Comparison of ENCODE assay signal across 33 cellular contexts in the genomic region with DNA sequence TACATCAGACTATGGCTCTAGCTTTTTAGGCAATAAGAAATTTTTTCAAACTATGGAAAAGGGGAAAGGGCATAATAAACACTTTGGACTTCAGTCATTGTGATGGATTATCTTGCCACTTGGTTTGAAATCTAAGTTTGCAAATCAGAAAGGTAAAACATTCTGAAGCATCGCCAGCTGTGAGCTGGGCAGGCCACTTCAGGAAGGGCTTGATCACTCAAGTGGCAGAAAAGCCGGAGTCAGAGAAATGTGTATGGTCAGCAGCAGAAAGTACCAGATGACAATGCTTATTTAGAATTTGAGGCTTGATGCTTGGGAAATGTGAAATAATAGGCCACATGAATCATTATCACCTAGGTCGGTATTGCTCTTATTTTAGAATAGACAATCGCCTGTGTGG.
"Had no signal": no experiment of that assay in that cellular context is flagged by ENCODE, and none has a peak within 500 bp of the region (broad histone marks: within the 10 kb centered on the region; RNA-seq: fewer than 3 reads in every experiment).

No MANE protein-coding gene starts in this region.

- H3K27ac Mint-ChIP-seq: activated B cell treated with CpG ODN at 0.5 μM for 24 hours; activated CD4-positive, alpha-beta memory T cell treated with anti-CD3 and anti-CD28 coated beads for 36 hours; activated CD4-positive, alpha-beta T cell treated with anti-CD3 and anti-CD28 coated beads, Interleukin-2, amount 10 ng/mL, durations not matched to agents 24 days and 14 days; activated CD8-positive, alpha-beta T cell treated with anti-CD3 and anti-CD28 coated beads for 36 hours; activated naive CD4-positive, alpha-beta T cell treated with anti-CD3 and anti-CD28 coated beads for 36 hours; activated naive CD4-positive, alpha-beta T cell treated with anti-CD3 and anti-CD28 coated beads, Interleukin-2, amount 50 U/mL, for 72 hours; activated naive CD8-positive, alpha-beta T cell treated with anti-CD3 and anti-CD28 coated beads for 36 hours; activated T-cell treated with anti-CD3 and anti-CD28 coated beads, Interleukin-2, amount 50 U/mL, for 72 hours; activated T-helper 1 cell treated with anti-CD3 and anti-CD28 coated beads, Interleukin-12 subunit alpha, Interleukin-12 subunit beta, Interleukin-2, Interleukin-4 antibody, amounts not matched to agents 30 ng/mL and 10 ng/mL and 1 ng/mL, durations not matched to agents 14 hours and 24 hours and 36 hours; activated T-helper 17 cell treated with anti-CD3 and anti-CD28 coated beads, Interleukin-2, amount 50 U/mL, for 72 hours; T-helper 2 cell treated with Interferon-gamma antibody and Interleukin-4, amounts not matched to agents 5 μg/mL and 100 μg/mL, for 36 hours had no signal

- H3K36me3 Mint-ChIP-seq: activated CD4-positive, alpha-beta memory T cell treated with anti-CD3 and anti-CD28 coated beads for 36 hours; activated naive CD8-positive, alpha-beta T cell treated with anti-CD3 and anti-CD28 coated beads for 36 hours had no signal

- DNase-seq: activated B cell treated with CpG ODN at 0.5 μM for 24 hours; activated CD4-positive, alpha-beta memory T cell treated with anti-CD3 and anti-CD28 coated beads for 36 hours; activated CD4-positive, alpha-beta T cell treated with anti-CD3 and anti-CD28 coated beads for 4 hours; activated CD4-positive, alpha-beta T cell treated with anti-CD3 and anti-CD28 coated beads, Interleukin-2, amount 10 ng/mL, durations not matched to agents 24 days and 14 days; activated CD4-positive, alpha-beta T cell treated with anti-CD3 and anti-CD28 coated beads, Interleukin-2, amount 50 U/mL, for 1 hour; activated CD4-positive, alpha-beta T cell treated with anti-CD3 and anti-CD28 coated beads, Interleukin-2, amount 50 U/mL, for 4 hours; activated CD4-positive, CD25-positive, alpha-beta regulatory T cell treated with anti-CD3 and anti-CD28 coated beads, Interleukin-2, amount 50 U/mL, for 72 hours; activated CD8-positive, alpha-beta memory T cell treated with anti-CD3 and anti-CD28 coated beads, Interleukin-2, amount 50 U/mL, for 4 hours; activated CD8-positive, alpha-beta T cell treated with anti-CD3 and anti-CD28 coated beads for 36 hours; activated effector memory CD4-positive, alpha-beta T cell treated with anti-CD3 and anti-CD28 coated beads, Interleukin-2, amount 50 U/mL, for 16 hours; activated gamma-delta T cell treated with Interleukin-2 at 50 U/mL for 16 hours; activated naive CD4-positive, alpha-beta T cell; activated naive CD4-positive, alpha-beta T cell treated with anti-CD3 and anti-CD28 coated beads for 36 hours; activated naive CD4-positive, alpha-beta T cell treated with anti-CD3 and anti-CD28 coated beads, Interleukin-2, amount 50 U/mL, for 16 hours; activated naive CD8-positive, alpha-beta T cell treated with anti-CD3 and anti-CD28 coated beads for 36 hours; activated T-cell treated with anti-CD3 and anti-CD28 coated beads for 4 hours; activated T-cell treated with anti-CD3 and anti-CD28 coated beads, Interleukin-2, amount 50 U/mL, for 1 hour; activated T-cell treated with anti-CD3 and anti-CD28 coated beads, Interleukin-2, amount 50 U/mL, for 4 hours; activated T-cell treated with anti-CD3 and anti-CD28 coated beads, Interleukin-2, amount 50 U/mL, for 72 hours; adrenal gland; amniotic stem cell; aorta; body of pancreas; brain microvascular endothelial cell; central memory CD4-positive, alpha-beta T cell; T-helper 2 cell; T-helper 9 cell had no signal

- H3K4me3 Mint-ChIP-seq: activated B cell treated with CpG ODN at 0.5 μM for 24 hours; activated CD4-positive, alpha-beta memory T cell treated with anti-CD3 and anti-CD28 coated beads for 36 hours; activated CD4-positive, alpha-beta T cell treated with anti-CD3 and anti-CD28 coated beads, Interleukin-2, amount 10 ng/mL, durations not matched to agents 24 days and 14 days; activated CD8-positive, alpha-beta T cell treated with anti-CD3 and anti-CD28 coated beads for 36 hours; activated naive CD4-positive, alpha-beta T cell treated with anti-CD3 and anti-CD28 coated beads for 36 hours; activated naive CD8-positive, alpha-beta T cell treated with anti-CD3 and anti-CD28 coated beads for 36 hours; activated T-cell treated with anti-CD3 and anti-CD28 coated beads, Interleukin-2, amount 50 U/mL, for 4 hours; activated T-cell treated with anti-CD3 and anti-CD28 coated beads, Interleukin-2, amount 50 U/mL, for 72 hours; activated T-helper 1 cell treated with anti-CD3 and anti-CD28 coated beads, Interleukin-12 subunit alpha, Interleukin-12 subunit beta, Interleukin-2, Interleukin-4 antibody, amounts not matched to agents 30 ng/mL and 10 ng/mL and 1 ng/mL, durations not matched to agents 14 hours and 24 hours and 36 hours; activated T-helper 17 cell treated with anti-CD3 and anti-CD28 coated beads, Interleukin-2, amount 50 U/mL, for 72 hours; T-helper 2 cell treated with Interferon-gamma antibody and Interleukin-4, amounts not matched to agents 5 μg/mL and 100 μg/mL, for 36 hours had no signal

- H3K27me3 ChIP-seq: adrenal gland, body of pancreas, brain microvascular endothelial cell, breast epithelium had no signal

- H3K36me3 ChIP-seq: adrenal gland, brain microvascular endothelial cell, breast epithelium had no signal

- H3K4me1 ChIP-seq: adrenal gland, body of pancreas, breast epithelium had no signal

- ATAC-seq: activated CD8-positive, alpha-beta T cell treated with anti-CD3 and anti-CD28 coated beads for 36 hours; activated naive CD4-positive, alpha-beta T cell treated with anti-CD3 and anti-CD28 coated beads, Interleukin-2, amount 50 U/mL, for 72 hours; activated T-cell treated with anti-CD3 and anti-CD28 coated beads, Interleukin-2, amount 50 U/mL, for 4 hours; activated T-cell treated with anti-CD3 and anti-CD28 coated beads, Interleukin-2, amount 50 U/mL, for 72 hours; activated T-helper 17 cell treated with anti-CD3 and anti-CD28 coated beads, Interleukin-2, amount 50 U/mL, for 72 hours; body of pancreas had no signal

- H3K4me3 ChIP-seq: adrenal gland, body of pancreas, breast epithelium had no signal

- H3K27ac ChIP-seq: adrenal gland, body of pancreas, brain microvascular endothelial cell, breast epithelium, VCaP had no signal

- H3K4me1 Mint-ChIP-seq: activated B cell treated with CpG ODN at 0.5 μM for 24 hours; activated naive CD8-positive, alpha-beta T cell treated with anti-CD3 and anti-CD28 coated beads for 36 hours; activated T-helper 17 cell treated with anti-CD3 and anti-CD28 coated beads, Interleukin-2, amount 50 U/mL, for 72 hours had no signal

- H3K9me3 ChIP-seq: adrenal gland had no signal

- H3K9me3 Mint-ChIP-seq: activated CD4-positive, alpha-beta T cell treated with anti-CD3 and anti-CD28 coated beads, Interleukin-2, amount 10 ng/mL, durations not matched to agents 24 days and 14 days; activated T-helper 1 cell treated with anti-CD3 and anti-CD28 coated beads, Interleukin-12 subunit alpha, Interleukin-12 subunit beta, Interleukin-2, Interleukin-4 antibody, amounts not matched to agents 30 ng/mL and 10 ng/mL and 1 ng/mL, durations not matched to agents 14 hours and 24 hours and 36 hours; T-helper 2 cell treated with Interferon-gamma antibody and Interleukin-4, amounts not matched to agents 5 μg/mL and 100 μg/mL, for 36 hours had no signal
